In genomic region chr11:72793452-72794367, GRCh38 we compare ENCODE assay signal across 8 cellular contexts. TPM values are rescaled to one million over a fixed set of nuclear protein-coding genes. Genes with fewer than 3 reads are reported as not detected.
A peak's percentile ranks its signal among the peaks of the same experiment; 100 is the strongest.
DNase-seq lines count a peak whose midpoint lies in the region; ATAC-seq lines count a peak whose summit lies in the region.

Gene STARD10 (minus strand): TSS chr11:72794047. CDS start chr11:72781181, 12,866 bp downstream.

- H2BK12ac ChIP-seq in mesenchymal stem cell (ENCODE audit: low read length in 2 of 2), result peak within 1 kb of the TSS; percentile 29 to 95

- H3K4me1 ChIP-seq in endocrine pancreas (ENCODE audit: control insufficient read depth, insufficient read depth, low read length) (no peaks in the 10 kb centered on the region), mesenchymal stem cell (ENCODE audit: control insufficient read depth, insufficient read depth, low read depth, low read length) (peaks cover 22% of the 10 kb centered on the region)

- CTCF ChIA-PET in activated CD8-positive, alpha-beta memory T cell treated with anti-CD3 and anti-CD28 coated beads, Interleukin-2, amount 10 ng/mL, durations not matched to agents 7 days and 5 days (lab: Charles Lee), result interaction anchor here (0.6 to 4.7 kb wide), 31 partner anchors 9 to 385 kb away, joined by 3 to 121 read pairs (median 4); partner anchors contain the start of genes ARAP1, ATG16L2 and FCHSD2

- H2AK5ac ChIP-seq in mesenchymal stem cell (ENCODE audit: low read length, severe bottlenecking), result peak within 1 kb of the TSS; percentile 76

- peak within 1 kb of the TSS; percentile 98 for H3K27ac Mint-ChIP-seq in activated CD8-positive, alpha-beta memory T cell treated with anti-CD3 and anti-CD28 coated beads, Interleukin-2, amount 10 ng/mL, durations not matched to agents 7 days and 5 days

- DNase-seq in Caki2 (ENCODE audit: low read depth), result peak; percentile 92
- peak in 75 of 76 experiments; percentile 41 to 97 (median 89) for DNase-seq in HUDEP-2 (lab: John Stamatoyannopoulos, UW; ENCODE audit: unreplicated experiment in 76 of 76)
- peak; percentile 89 for DNase-seq in NOMO-1 treated with dmso at 0.1 percent for 144 hours (lab: John Stamatoyannopoulos, UW; ENCODE audit: unreplicated experiment)
- DNase-seq in activated CD8-positive, alpha-beta memory T cell treated with anti-CD3 and anti-CD28 coated beads, Interleukin-2, amount 10 ng/mL, durations not matched to agents 7 days and 5 days, result peak; percentile 96
- DNase-seq in mesenchymal stem cell, result peak; percentile 95
- DNase-seq in stimulated activated CD8-positive, alpha-beta memory T cell treated with anti-CD3 and anti-CD28 coated beads, Interleukin-15, amount 100 ng/mL, for 1 hour (ENCODE audit: low read depth), result peak; percentile 91

- ATAC-seq in GM21367 (IDR thresholded peaks at IDR 0.05; ENCODE audit: unreplicated experiment), result peak; percentile 70
- ATAC-seq in activated CD8-positive, alpha-beta memory T cell treated with anti-CD3 and anti-CD28 coated beads, Interleukin-2, amount 10 ng/mL, durations not matched to agents 7 days and 5 days, result peak; percentile 97

- peak within 1 kb of the TSS; percentile 54 for H2BK120ac ChIP-seq in mesenchymal stem cell (ENCODE audit: low read depth, low read length)

- H4K91ac ChIP-seq in mesenchymal stem cell (ENCODE audit: low read length), result peak within 1 kb of the TSS; percentile 77

- H3K27ac ChIP-seq in mesenchymal stem cell (ENCODE audit: low read length, poor library complexity, severe bottlenecking), result peak within 1 kb of the TSS; percentile 89

- H2AFZ ChIP-seq in mesenchymal stem cell (ENCODE audit: low read depth, low read length), result peak within 1 kb of the TSS; percentile 89

- no peaks in the 10 kb centered on the region for H3K36me3 ChIP-seq in endocrine pancreas (ENCODE audit: control insufficient read depth, insufficient read depth, low read length)
- no peaks in the 10 kb centered on the region for H3K36me3 ChIP-seq in mesenchymal stem cell (ENCODE audit: control insufficient read depth in 1 of 2, insufficient read depth in 2 of 2, low read depth in 1 of 2, low read length in 2 of 2)

- H3K9me3 ChIP-seq in endocrine pancreas (ENCODE audit: control insufficient read depth, low read length) (no peaks in the 10 kb centered on the region), mesenchymal stem cell (ENCODE audit: control insufficient read depth, low read length) (no peaks in the 10 kb centered on the region)

- H3K9ac ChIP-seq in endocrine pancreas (ENCODE audit: control insufficient read depth, insufficient read depth, low read length), result no peak within 1 kb of the TSS
- H3K9ac ChIP-seq in mesenchymal stem cell (ENCODE audit: low read length), result peak within 1 kb of the TSS; percentile 86

- H2BK15ac ChIP-seq in mesenchymal stem cell (ENCODE audit: low read depth, poor library complexity, severe bottlenecking), result no peak within 1 kb of the TSS

- H3K4me1 Mint-ChIP-seq in activated CD8-positive, alpha-beta memory T cell treated with anti-CD3 and anti-CD28 coated beads, Interleukin-2, amount 10 ng/mL, durations not matched to agents 7 days and 5 days, result peaks cover 24% of the 10 kb centered on the region

- peak within 1 kb of the TSS in 1 of 2 experiments; percentile 83 for H3K23ac ChIP-seq in mesenchymal stem cell (ENCODE audit: low read length in 2 of 2)

- H3K14ac ChIP-seq in mesenchymal stem cell (ENCODE audit: low read length in 2 of 2), result peak within 1 kb of the TSS in 1 of 2 experiments; percentile 89

- H4K8ac ChIP-seq in mesenchymal stem cell (ENCODE audit: low read length), result peak within 1 kb of the TSS; percentile 94

- H2BK5ac ChIP-seq in mesenchymal stem cell (ENCODE audit: low read depth, low read length, poor library complexity, severe bottlenecking), result peak within 1 kb of the TSS; percentile 92

- in situ Hi-C loops in Caki2 (cut with HindIII; ENCODE audit: low pct_unique_long_range_greater_than_20kb, low sequenced_read_pairs), result no loop called here

- H3K4me2 ChIP-seq in mesenchymal stem cell (ENCODE audit: low read length, poor library complexity, severe bottlenecking), result peak within 1 kb of the TSS; percentile 65

- H3K18ac ChIP-seq in mesenchymal stem cell (ENCODE audit: low read depth in 1 of 2, low read length in 2 of 2), result peak within 1 kb of the TSS; percentile 93

- peak within 1 kb of the TSS; percentile 32 for H3K4me3 ChIP-seq in endocrine pancreas (ENCODE audit: control insufficient read depth, insufficient read depth, low read length)
- peak within 1 kb of the TSS; percentile 78 to 87 for H3K4me3 ChIP-seq in mesenchymal stem cell (ENCODE audit: insufficient read depth in 1 of 2, low read depth in 1 of 2, low read length in 2 of 2)

- no peaks in the 10 kb centered on the region for H3K36me3 Mint-ChIP-seq in activated CD8-positive, alpha-beta memory T cell treated with anti-CD3 and anti-CD28 coated beads, Interleukin-2, amount 10 ng/mL, durations not matched to agents 7 days and 5 days

- 2% methylated on average over 55 of the region's 55 CpGs for WGBS in mesenchymal stem cell

- no peaks in the 10 kb centered on the region for H3K79me1 ChIP-seq in mesenchymal stem cell (replicated peaks; ENCODE audit: low read length, poor library complexity, severe bottlenecking)

- peak within 1 kb of the TSS in 1 of 2 experiments; percentile 92 for H3K4ac ChIP-seq in mesenchymal stem cell (ENCODE audit: low read depth in 1 of 2, low read length in 2 of 2)

- no peaks in the 10 kb centered on the region for H3K27me3 Mint-ChIP-seq in activated CD8-positive, alpha-beta memory T cell treated with anti-CD3 and anti-CD28 coated beads, Interleukin-2, amount 10 ng/mL, durations not matched to agents 7 days and 5 days

- H3K27me3 ChIP-seq in endocrine pancreas (ENCODE audit: control insufficient read depth, insufficient read depth, low read length) (no peaks in the 10 kb centered on the region), mesenchymal stem cell (ENCODE audit: control insufficient read depth in 1 of 2, insufficient read depth in 1 of 2, low read length in 2 of 2) (no peaks in the 10 kb centered on the region)

- peak within 1 kb of the TSS; percentile 87 for H3K4me3 Mint-ChIP-seq in activated CD8-positive, alpha-beta memory T cell treated with anti-CD3 and anti-CD28 coated beads, Interleukin-2, amount 10 ng/mL, durations not matched to agents 7 days and 5 days

- H3K9me3 Mint-ChIP-seq in activated CD8-positive, alpha-beta memory T cell treated with anti-CD3 and anti-CD28 coated beads, Interleukin-2, amount 10 ng/mL, durations not matched to agents 7 days and 5 days (ENCODE audit: low read depth), result no peaks in the 10 kb centered on the region

RNA-seq across cellular contexts. Expression of gene STARD10, which starts in this region (rescaled TPM):
- total RNA-seq in Caki2 (2014; rRNA removed; shearing (Covaris generic); ENCODE audit: low replicate concordance), result 56.8 and 68.2 TPM in 2 replicates
- 10 to 100 TPM in 1 of 2 experiments, 1 to 10 TPM in 1; 8.4 to 18.4 TPM for total RNA-seq in activated CD8-positive, alpha-beta memory T cell treated with anti-CD3 and anti-CD28 coated beads, Interleukin-2, amount 10 ng/mL, durations not matched to agents 7 days and 5 days
- polyA plus RNA-seq in mesenchymal stem cell (2013, experiment 1 of 2), result 16.5 TPM
- 13.7 TPM for polyA plus RNA-seq in mesenchymal stem cell (2013, experiment 2 of 2)

Comparison
In these comparisons a context has a peak if more than half of its experiments do, and no peak if none do; other contexts are left out.
1. Peak in every context shown above with its lines: DNase-seq, ATAC-seq, H3K4me3 ChIP-seq and H3K27ac ChIP-seq.